Comparison of ENCODE assay signal across 24 cellular contexts in genomic region chr1:113282897-113283285, GRCh38.
DNase-seq lines count a peak whose midpoint lies in the region; TF ChIP-seq lines count a peak whose summit lies in the region.
"Had no signal": no experiment of that assay in that cellular context is flagged by ENCODE, and none has a peak within 500 bp of the region (broad histone marks: within the 10 kb centered on the region; RNA-seq: fewer than 3 reads in every experiment).

No MANE protein-coding gene starts in this region.

- no peaks in the 10 kb centered on the region for H3K4me1 ChIP-seq in Karpas-422 (ENCODE audit: low read length)
- H3K4me1 ChIP-seq in SK-N-SH (ENCODE audit: control insufficient read depth in 1 of 2, insufficient read depth in 2 of 2, low read depth in 1 of 2, low read length in 1 of 2), result peaks cover 0 to 29% of the 10 kb centered on the region in 2 experiments; a peak in 2 of 4 replicates
- H3K4me1 ChIP-seq in thyroid gland, result peaks cover 41 to 67% of the 10 kb centered on the region in 2 donors
- H3K4me1 ChIP-seq: SJSA1 had no signal

- no peak overlapping the region for H3K4me3 ChIP-seq in Karpas-422 (ENCODE audit: low read length)
- no peak overlapping the region for H3K4me3 ChIP-seq in SK-N-SH (ENCODE audit: low read depth in 2 of 2, low read length in 1 of 2)
- H3K4me3 ChIP-seq in thyroid gland (replicated peaks in 1 of 3), result no peak overlapping the region
- H3K4me3 ChIP-seq: SJSA1 had no signal

- H3K9me2 ChIP-seq in Karpas-422 (replicated peaks; ENCODE audit: insufficient read depth, low read length) (no peaks in the 10 kb centered on the region), SK-N-SH (no peaks in the 10 kb centered on the region)

- no peak for TF ChIP-seq POLR2A in thyroid gland (IDR thresholded peaks at IDR 0.05)

- TF ChIP-seq RAD21 in SK-N-SH (IDR thresholded peaks at IDR 0.05; ENCODE audit: low read length), result no peak

- TF ChIP-seq CTCF in SK-N-SH (IDR thresholded peaks at IDR 0.05), result no peak
- TF ChIP-seq CTCF in nephron (IDR thresholded peaks at IDR 0.05; ENCODE audit: unreplicated experiment in 3 of 3), result no peak
- no peak for TF ChIP-seq CTCF in thyroid gland (IDR thresholded peaks at IDR 0.05)

- CTCF ChIA-PET in SK-N-SH (lab: Yijun Ruan, JAX), result interaction anchor here (0.5 to 1.1 kb wide), 6 partner anchors 71 to 143 kb away, joined by 3 to 4 read pairs (median 4); no protein-coding TSS in a partner anchor

- no peak for TF ChIP-seq EP300 in SK-N-SH (IDR thresholded peaks at IDR 0.05; ENCODE audit: borderline replicate concordance in 1 of 2, low read depth in 1 of 2, low read length in 1 of 2)

- H3K9me3 ChIP-seq in Karpas-422 (ENCODE audit: low read length) (no peaks in the 10 kb centered on the region), SK-N-SH (no peaks in the 10 kb centered on the region), thyroid gland (no peaks in the 10 kb centered on the region)
- H3K9me3 ChIP-seq: SJSA1 had no signal

- 43% methylated on average over 10 of the region's 10 CpGs for WGBS in SK-N-SH (ENCODE audit: low lambda C conversion rate)
- 86 to 89% methylated on average over 10 of the region's 10 CpGs for WGBS in thyroid gland, 2 donors

- H3K27me3 ChIP-seq in Karpas-422 (ENCODE audit: low read length) (no peaks in the 10 kb centered on the region), SK-N-SH (ENCODE audit: insufficient read depth) (no peaks in the 10 kb centered on the region), thyroid gland (no peaks in the 10 kb centered on the region)

- no peak overlapping the region for H3K4me3 Mint-ChIP-seq in nephron
- H3K4me3 Mint-ChIP-seq: B cell; CD14-positive monocyte; CD8-positive, alpha-beta memory T cell had no signal

- peak overlapping the region; percentile 35 to 86 (median 49) for H3K27ac Mint-ChIP-seq in nephron
- H3K27ac Mint-ChIP-seq: B cell; CD14-positive monocyte; CD8-positive, alpha-beta memory T cell had no signal

- intact Hi-C loops in thyroid gland (cut with DNase I), result no loop called here

- H3K4me2 ChIP-seq in Karpas-422 (ENCODE audit: low read depth, low read length, poor library complexity, severe bottlenecking), result no peak overlapping the region
- no peak overlapping the region for H3K4me2 ChIP-seq in SK-N-SH
- H3K4me2 ChIP-seq: KMS-11 had no signal

- no peaks in the 10 kb centered on the region for H3K36me3 Mint-ChIP-seq in nephron (ENCODE audit: low read depth)
- H3K36me3 Mint-ChIP-seq: CD14-positive monocyte; CD8-positive, alpha-beta memory T cell had no signal

- H4K20me1 ChIP-seq in Karpas-422 (ENCODE audit: insufficient read depth, low read depth, low read length), result no peaks in the 10 kb centered on the region
- H4K20me1 ChIP-seq in SK-N-SH (ENCODE audit: insufficient read depth), result no peaks in the 10 kb centered on the region

- H3K4me1 Mint-ChIP-seq in nephron, result peaks cover 17% of the 10 kb centered on the region
- H3K4me1 Mint-ChIP-seq: B cell; CD14-positive monocyte; CD8-positive, alpha-beta memory T cell had no signal

- H3K9me3 Mint-ChIP-seq in nephron, result no peaks in the 10 kb centered on the region
- H3K9me3 Mint-ChIP-seq: CD8-positive, alpha-beta memory T cell had no signal

- H3F3A ChIP-seq in SK-N-SH (replicated peaks; ENCODE audit: insufficient read depth), result no peaks in the 10 kb centered on the region

- H3K36me3 ChIP-seq in Karpas-422 (ENCODE audit: insufficient read depth, low read length), result no peaks in the 10 kb centered on the region
- H3K36me3 ChIP-seq in SK-N-SH (replicated peaks in 1 of 2; ENCODE audit: control insufficient read depth in 1 of 2, insufficient read depth in 2 of 2, low read length in 1 of 2), result no peaks in the 10 kb centered on the region
- H3K36me3 ChIP-seq in thyroid gland, result no peaks in the 10 kb centered on the region
- H3K36me3 ChIP-seq: SJSA1 had no signal

- H3K27me3 Mint-ChIP-seq in nephron (ENCODE audit: low read depth), result no peaks in the 10 kb centered on the region

- H3K27ac ChIP-seq in Karpas-422 (ENCODE audit: low read length), result no peak overlapping the region
- H3K27ac ChIP-seq in SK-N-SH (ENCODE audit: low read depth in 2 of 2, low read length in 1 of 2), result peak overlapping the region in 1 of 2 experiments; percentile 98; a peak in 2 of 4 replicates
- H3K27ac ChIP-seq in thyroid gland, result peak overlapping the region; percentile 18 to 84 (median 80)
- H3K27ac ChIP-seq: KMS-11, SJSA1 had no signal

- DNase-seq in Karpas-422 (no peak), SK-N-SH (peak; percentile 64), thyroid gland (no peak), 8988T (no peak)
- no peak for DNase-seq in activated CD4-positive, alpha-beta T cell treated with anti-CD3 and anti-CD28 coated beads for 1 hour
- no peak for DNase-seq in stimulated activated CD4-positive, alpha-beta T cell treated with anti-CD3 and anti-CD28 coated beads, Interleukin-12 subunit alpha, Interleukin-12 subunit beta, amount 100 ng/mL, for 4 hours
- DNase-seq: CD8-positive, alpha-beta memory T cell; DMS 273 treated with DMSO at 0.1 percent for 48 hours; DMS79 treated with DMSO at 0.1 percent for 48 hours; GF-D8; IMR-90; NCI-H1048; NCI-H1417 treated with DMSO at 0.1 percent for 48 hours; NCI-H1694 treated with DMSO at 0.1 percent for 48 hours; NCI-H2081; NCI-H524; NCI-H748 treated with DMSO at 0.1 percent for 48 hours; PC-3; SW 1271 had no signal

- H2AFZ ChIP-seq in Karpas-422 (ENCODE audit: low read length) (peak overlapping the region; percentile 10; the same call in 1 of the 2 replicates), SK-N-SH (ENCODE audit: low read depth) (no peak overlapping the region)

- H3K79me2 ChIP-seq in Karpas-422 (ENCODE audit: low read length) (no peaks in the 10 kb centered on the region), SK-N-SH (ENCODE audit: insufficient read depth) (no peaks in the 10 kb centered on the region)

- POLR2A ChIA-PET in SK-N-SH (lab: Yijun Ruan, JAX), result interaction anchor here (1.1 to 2.1 kb wide), 3 partner anchors 106 to 136 kb away, joined by 3 to 13 read pairs (median 5); partner anchors contain the start of gene MAGI3

- H3K9ac ChIP-seq in Karpas-422 (ENCODE audit: low read length) (no peak overlapping the region), SK-N-SH (no peak overlapping the region)
- H3K9ac ChIP-seq: KMS-11 had no signal

TF ChIP-seq in SK-N-SH, 30 proteins besides CTCF, POLR2A, EP300 and RAD21:
- TF ChIP-seq, protein P1, sequence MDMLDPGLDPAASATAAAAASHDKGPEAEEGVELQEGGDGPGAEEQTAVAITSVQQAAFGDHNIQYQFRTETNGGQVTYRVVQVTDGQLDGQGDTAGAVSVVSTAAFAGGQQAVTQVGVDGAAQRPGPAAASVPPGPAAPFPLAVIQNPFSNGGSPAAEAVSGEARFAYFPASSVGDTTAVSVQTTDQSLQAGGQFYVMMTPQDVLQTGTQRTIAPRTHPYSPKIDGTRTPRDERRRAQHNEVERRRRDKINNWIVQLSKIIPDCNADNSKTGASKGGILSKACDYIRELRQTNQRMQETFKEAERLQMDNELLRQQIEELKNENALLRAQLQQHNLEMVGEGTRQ (IDR thresholded peaks at IDR 0.05; ENCODE audit: borderline replicate concordance, low read depth, low read length), result no peak
- no peak for TF ChIP-seq MEF2A (IDR thresholded peaks at IDR 0.05; ENCODE audit: borderline replicate concordance, low read depth)
- no peak for TF ChIP-seq TAF1 (IDR thresholded peaks at IDR 0.05; ENCODE audit: borderline replicate concordance, low read depth, low read length)
- peak; percentile 64; the same call in 1 of the 2 replicates for TF ChIP-seq USF1 (IDR thresholded peaks at IDR 0.05; ENCODE audit: borderline replicate concordance, low read depth)
- TF ChIP-seq POLR2AphosphoS5 (IDR thresholded peaks at IDR 0.05; ENCODE audit: low read depth, low read length), result no peak
- no peak for TF ChIP-seq FOXM1 (IDR thresholded peaks at IDR 0.05; ENCODE audit: low read depth)
